ENCODE assay signal across 12 cellular contexts in genomic region chr14:59583755-59584154, GRCh38. TPM values are rescaled to one million over a fixed set of nuclear protein-coding genes. Genes with fewer than 3 reads are reported as not detected.
DNase-seq lines count a peak whose midpoint lies in the region; ATAC-seq and TF ChIP-seq lines count a peak whose summit lies in the region.
"Had no signal": no experiment of that assay in that cellular context is flagged by ENCODE, and none has a peak within 500 bp of the region (broad histone marks: within the 10 kb centered on the region; RNA-seq: fewer than 3 reads in every experiment).

No MANE protein-coding gene starts in this region.

- H3K9me3 Mint-ChIP-seq in GM23338, result no peaks in the 10 kb centered on the region; the same call in 2 of the 3 replicates
- H3K9me3 Mint-ChIP-seq: natural killer cell treated with Interleukin-12 subunit alpha and Interleukin-12 subunit beta and Interleukin-15 and Interleukin-18, amount 100 ng/mL, for 72 hours had no signal

- H3K4me1 ChIP-seq in GM23338 (ENCODE audit: insufficient read depth), result no peaks in the 10 kb centered on the region
- H3K4me1 ChIP-seq: Caco-2 had no signal

- H3K27ac ChIP-seq in AG04450 (ENCODE audit: low read depth, low read length) (no peak overlapping the region), GM23338 (ENCODE audit: low read depth) (no peak overlapping the region)

- H3K36me3 ChIP-seq in GM23338 (ENCODE audit: insufficient read depth), result no peaks in the 10 kb centered on the region

- POLR2A ChIA-PET in AG04450 (lab: Yijun Ruan, JAX), result no interaction called here

- H2AFZ ChIP-seq in GM23338, result peak overlapping the region; percentile 11; the same call in 1 of the 2 replicates

- peak; percentile 22 for TF ChIP-seq CTCF in AG04450 (IDR thresholded peaks at IDR 0.05; ENCODE audit: low read depth, low read length)
- TF ChIP-seq CTCF in GM23338 (conservative IDR thresholded peaks at IDR 0.05; ENCODE audit: low read depth in 2 of 2), result 0 out of 4 replicates have a peak, but pooled peaks of 1 of the 2 experiments have one; percentile 0
- TF ChIP-seq CTCF in fibroblast of the aortic adventitia (IDR thresholded peaks at IDR 0.05; ENCODE audit: insufficient read depth, low read length), result peak; percentile 39

- no peak overlapping the region for H3K27ac Mint-ChIP-seq in GM23338
- H3K27ac Mint-ChIP-seq: natural killer cell treated with Interleukin-12 subunit alpha and Interleukin-12 subunit beta and Interleukin-15 and Interleukin-18, amount 100 ng/mL, for 72 hours had no signal

- no peak overlapping the region for H3K4me3 Mint-ChIP-seq in GM23338
- H3K4me3 Mint-ChIP-seq: natural killer cell treated with Interleukin-12 subunit alpha and Interleukin-12 subunit beta and Interleukin-15 and Interleukin-18, amount 100 ng/mL, for 72 hours had no signal

- no peak for DNase-seq in AG04450 (ENCODE audit: low read depth, low spot score)
- peak; percentile 24 for DNase-seq in GM23338 (ENCODE audit: low spot score)
- peak; percentile 23 for DNase-seq in SK-MEL-5 (ENCODE audit: low read depth, low spot score)
- DNase-seq in fibroblast of the aortic adventitia (ENCODE audit: low read depth), result peak; percentile 67
- DNase-seq in stimulated activated CD4-positive, alpha-beta T cell treated with anti-CD3 and anti-CD28 coated beads, Interleukin-12 subunit alpha, Interleukin-12 subunit beta, amount 100 ng/mL, for 4 hours, result no peak
- no peak for DNase-seq in activated CD4-positive, CD25-positive, alpha-beta regulatory T cell treated with anti-CD3 and anti-CD28 coated beads, Interleukin-2, amount 50 U/mL, for 72 hours
- DNase-seq in middle frontal gyrus (ENCODE audit: extremely low spot score, low spot score), result no peak
- DNase-seq: Caco-2; effector CD8-positive, alpha-beta T cell; stimulated activated CD4-positive, alpha-beta T cell treated with anti-CD3 and anti-CD28 coated beads, Interleukin-2, amount 100 ng/mL, for 24 hours had no signal

- H3K4me1 Mint-ChIP-seq in GM23338, result no peaks in the 10 kb centered on the region

- H3K27me3 ChIP-seq in AG04450 (ENCODE audit: control insufficient read depth, insufficient read depth, low read length) (no peaks in the 10 kb centered on the region), GM23338 (ENCODE audit: insufficient read depth) (no peaks in the 10 kb centered on the region)

- in situ Hi-C loops in SK-MEL-5 (cut with HindIII; ENCODE audit: low pct_unique_long_range_greater_than_20kb, low sequenced_read_pairs), result no loop called here

- no peaks in the 10 kb centered on the region for H3F3A ChIP-seq in GM23338 (replicated peaks; ENCODE audit: low read depth)

- CTCF ChIA-PET in AG04450 (lab: Charles Lee), result interaction anchor here (0.7 kb wide), 1 partner anchor 49 kb away, joined by 3 read pairs; no protein-coding TSS in a partner anchor

- H3K36me3 Mint-ChIP-seq in GM23338 (ENCODE audit: low read depth), result no peaks in the 10 kb centered on the region
- H3K36me3 Mint-ChIP-seq: natural killer cell treated with Interleukin-12 subunit alpha and Interleukin-12 subunit beta and Interleukin-15 and Interleukin-18, amount 100 ng/mL, for 72 hours had no signal

- H3K9me2 ChIP-seq in GM23338 (ENCODE audit: insufficient read depth), result no peaks in the 10 kb centered on the region

- no peak overlapping the region for H3K4me3 ChIP-seq in AG04450 (ENCODE audit: low read depth, low read length)
- H3K4me3 ChIP-seq in GM23338, result no peak overlapping the region
- H3K4me3 ChIP-seq in fibroblast of the aortic adventitia (ENCODE audit: low read depth, low read length), result no peak overlapping the region

- H4K20me1 ChIP-seq in GM23338 (replicated peaks; ENCODE audit: insufficient read depth), result no peaks in the 10 kb centered on the region

- H3K4me2 ChIP-seq in GM23338, result no peak overlapping the region

- no peaks in the 10 kb centered on the region for H3K79me2 ChIP-seq in GM23338 (replicated peaks; ENCODE audit: insufficient read depth)

- H3K9me3 ChIP-seq in AG04450 (ENCODE audit: control insufficient read depth, insufficient read depth, low read length), result no peaks in the 10 kb centered on the region
- H3K9me3 ChIP-seq: Caco-2 had no signal

- ATAC-seq in GM23338 (peak; percentile 80), HG03139 (IDR thresholded peaks at IDR 0.05; ENCODE audit: unreplicated experiment) (no peak)
- ATAC-seq: natural killer cell treated with Interleukin-12 subunit alpha and Interleukin-12 subunit beta and Interleukin-15 and Interleukin-18, amount 100 ng/mL, for 72 hours had no signal

- no peaks in the 10 kb centered on the region for H3K27me3 Mint-ChIP-seq in GM23338 (ENCODE audit: insufficient read depth, low read depth, poor library complexity)

TF ChIP-seq in GM23338, 12 proteins besides CTCF, POLR2A, EP300 and RAD21 (continues in another document):
- no peak for TF ChIP-seq EZH2phosphoT487 (IDR thresholded peaks at IDR 0.05; ENCODE audit: unreplicated experiment)
- TF ChIP-seq, protein P1, sequence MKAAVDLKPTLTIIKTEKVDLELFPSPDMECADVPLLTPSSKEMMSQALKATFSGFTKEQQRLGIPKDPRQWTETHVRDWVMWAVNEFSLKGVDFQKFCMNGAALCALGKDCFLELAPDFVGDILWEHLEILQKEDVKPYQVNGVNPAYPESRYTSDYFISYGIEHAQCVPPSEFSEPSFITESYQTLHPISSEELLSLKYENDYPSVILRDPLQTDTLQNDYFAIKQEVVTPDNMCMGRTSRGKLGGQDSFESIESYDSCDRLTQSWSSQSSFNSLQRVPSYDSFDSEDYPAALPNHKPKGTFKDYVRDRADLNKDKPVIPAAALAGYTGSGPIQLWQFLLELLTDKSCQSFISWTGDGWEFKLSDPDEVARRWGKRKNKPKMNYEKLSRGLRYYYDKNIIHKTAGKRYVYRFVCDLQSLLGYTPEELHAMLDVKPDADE (IDR thresholded peaks at IDR 0.05), result no peak
- TF ChIP-seq, protein P2, sequence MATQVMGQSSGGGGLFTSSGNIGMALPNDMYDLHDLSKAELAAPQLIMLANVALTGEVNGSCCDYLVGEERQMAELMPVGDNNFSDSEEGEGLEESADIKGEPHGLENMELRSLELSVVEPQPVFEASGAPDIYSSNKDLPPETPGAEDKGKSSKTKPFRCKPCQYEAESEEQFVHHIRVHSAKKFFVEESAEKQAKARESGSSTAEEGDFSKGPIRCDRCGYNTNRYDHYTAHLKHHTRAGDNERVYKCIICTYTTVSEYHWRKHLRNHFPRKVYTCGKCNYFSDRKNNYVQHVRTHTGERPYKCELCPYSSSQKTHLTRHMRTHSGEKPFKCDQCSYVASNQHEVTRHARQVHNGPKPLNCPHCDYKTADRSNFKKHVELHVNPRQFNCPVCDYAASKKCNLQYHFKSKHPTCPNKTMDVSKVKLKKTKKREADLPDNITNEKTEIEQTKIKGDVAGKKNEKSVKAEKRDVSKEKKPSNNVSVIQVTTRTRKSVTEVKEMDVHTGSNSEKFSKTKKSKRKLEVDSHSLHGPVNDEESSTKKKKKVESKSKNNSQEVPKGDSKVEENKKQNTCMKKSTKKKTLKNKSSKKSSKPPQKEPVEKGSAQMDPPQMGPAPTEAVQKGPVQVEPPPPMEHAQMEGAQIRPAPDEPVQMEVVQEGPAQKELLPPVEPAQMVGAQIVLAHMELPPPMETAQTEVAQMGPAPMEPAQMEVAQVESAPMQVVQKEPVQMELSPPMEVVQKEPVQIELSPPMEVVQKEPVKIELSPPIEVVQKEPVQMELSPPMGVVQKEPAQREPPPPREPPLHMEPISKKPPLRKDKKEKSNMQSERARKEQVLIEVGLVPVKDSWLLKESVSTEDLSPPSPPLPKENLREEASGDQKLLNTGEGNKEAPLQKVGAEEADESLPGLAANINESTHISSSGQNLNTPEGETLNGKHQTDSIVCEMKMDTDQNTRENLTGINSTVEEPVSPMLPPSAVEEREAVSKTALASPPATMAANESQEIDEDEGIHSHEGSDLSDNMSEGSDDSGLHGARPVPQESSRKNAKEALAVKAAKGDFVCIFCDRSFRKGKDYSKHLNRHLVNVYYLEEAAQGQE (IDR thresholded peaks at IDR 0.05; ENCODE audit: unreplicated experiment), result no peak

RNA-seq across cellular contexts. Expression of gene CCDC175, which starts 7.1 kb away (rescaled TPM):
- polyA plus RNA-seq in AG04450 (2011; rRNA removed) (not detected in 2 replicates), GM23338 (2016; fragmentation: Nextera tagmentation; extraction: Ambion mirVana) (0.42 and 0.50 TPM in 2 replicates)
- not detected in 2 replicates for polyA minus RNA-seq in AG04450 (2011; rRNA and poly(A)+ RNA removed)
- total RNA-seq in GM23338 (2014; rRNA removed; shearing (Covaris generic)), result not detected in 2 replicates
- not detected in 2 replicates for total RNA-seq in SK-MEL-5 (2014; rRNA removed; shearing (Covaris generic))
- not detected in 2 replicates for polyA plus RNA-seq in SK-MEL-5 (2015; cell fraction: cytosol; rRNA removed)
- polyA plus RNA-seq in SK-MEL-5 (2015; cell fraction: nucleus; rRNA removed), result not detected in 2 replicates
- not detected in 2 replicates for total RNA-seq in fibroblast of the aortic adventitia (ENCODE audit: low replicate concordance)
- total RNA-seq: Caco-2; natural killer cell treated with Interleukin-12 subunit alpha and Interleukin-12 subunit beta and Interleukin-15 and Interleukin-18, amount 100 ng/mL, for 72 hours had no signal

Comparison
In these comparisons a context has a peak if more than half of its experiments do, and no peak if none do; other contexts are left out.
1. DNase-seq: peak in GM23338 (single experiment), SK-MEL-5 (single experiment) and fibroblast of the aortic adventitia (single experiment); none in AG04450 (single experiment), stimulated activated CD4-positive, alpha-beta T cell treated with anti-CD3 and anti-CD28 coated beads, Interleukin-12 subunit alpha, Interleukin-12 subunit beta, amount 100 ng/mL, for 4 hours (single experiment), activated CD4-positive, CD25-positive, alpha-beta regulatory T cell treated with anti-CD3 and anti-CD28 coated beads, Interleukin-2, amount 50 U/mL, for 72 hours (single experiment) and middle frontal gyrus (single experiment).